In genomic region chr7:121395494-121395960, GRCh38 we compare ENCODE assay signal across 8 cellular contexts. TPM values are rescaled to one million over a fixed set of nuclear protein-coding genes. Genes with fewer than 3 reads are reported as not detected.
DNase-seq lines count a peak whose midpoint lies in the region; ATAC-seq and TF ChIP-seq lines count a peak whose summit lies in the region.

No MANE protein-coding gene starts in this region.

- peak; percentile 65 for DNase-seq in NCI-H1105 treated with DMSO at 0.1 percent for 48 hours (lab: John Stamatoyannopoulos, UW)
- DNase-seq in NCI-H1105 (lab: John Stamatoyannopoulos, UW), result no peak
- DNase-seq in MG63, result peak; percentile 43
- DNase-seq in activated CD8-positive, alpha-beta T cell treated with anti-CD3 and anti-CD28 coated beads for 36 hours, result peak; percentile 69
- DNase-seq in neural crest cell (ENCODE audit: low read depth, low spot score), result no peak

- peak; percentile 60 for ATAC-seq in activated CD8-positive, alpha-beta T cell treated with anti-CD3 and anti-CD28 coated beads for 36 hours
- ATAC-seq in esophagus mucosa, result peak; percentile 46

- H3K9me3 ChIP-seq in HEK293 (ENCODE audit: control insufficient read depth, insufficient read depth, low read depth, low read length), result no peaks in the 10 kb centered on the region
- no peaks in the 10 kb centered on the region for H3K9me3 ChIP-seq in MG63
- no peaks in the 10 kb centered on the region for H3K9me3 ChIP-seq in thymus (ENCODE audit: control insufficient read depth)

- WGBS in thymus, result 3% methylated on average over 30 of the region's 30 CpGs

- H3K27me3 ChIP-seq in MG63, result no peaks in the 10 kb centered on the region
- H3K27me3 ChIP-seq in thymus (ENCODE audit: control insufficient read depth, insufficient read depth), result no peaks in the 10 kb centered on the region

- H3K36me3 Mint-ChIP-seq in activated CD8-positive, alpha-beta T cell treated with anti-CD3 and anti-CD28 coated beads for 36 hours (ENCODE audit: low read depth), result peaks cover 24% of the 10 kb centered on the region
- peaks cover 12% of the 10 kb centered on the region for H3K36me3 Mint-ChIP-seq in neural crest cell (ENCODE audit: low read depth)

- CTCF ChIA-PET in HEK293 (lab: Yijun Ruan, JAX), result interaction anchor here (0.6 to 4.2 kb wide), 16 partner anchors 9 to 597 kb away, joined by 3 to 29 read pairs (median 4); no protein-coding TSS in a partner anchor
- CTCF ChIA-PET in activated CD8-positive, alpha-beta T cell treated with anti-CD3 and anti-CD28 coated beads for 36 hours (lab: Charles Lee), result interaction anchor here (0.7 to 6.0 kb wide), 15 partner anchors 11 to 152 kb away, joined by 3 to 83 read pairs (median 10); no protein-coding TSS in a partner anchor

- intact Hi-C loops in activated CD8-positive, alpha-beta T cell treated with anti-CD3 and anti-CD28 coated beads for 36 hours (cut with micrococcal nuclease), result no loop called here

- H3K27me3 Mint-ChIP-seq in activated CD8-positive, alpha-beta T cell treated with anti-CD3 and anti-CD28 coated beads for 36 hours, result no peaks in the 10 kb centered on the region
- no peaks in the 10 kb centered on the region for H3K27me3 Mint-ChIP-seq in neural crest cell (ENCODE audit: low read depth)

- H3K9me3 Mint-ChIP-seq in activated CD8-positive, alpha-beta T cell treated with anti-CD3 and anti-CD28 coated beads for 36 hours, result peaks cover 2% of the 10 kb centered on the region
- peaks cover 8% of the 10 kb centered on the region for H3K9me3 Mint-ChIP-seq in neural crest cell

- H3K4me3 ChIP-seq in HEK293 (ENCODE audit: low read depth, low read length) (peak overlapping the region; percentile 83), MG63 (peak overlapping the region; percentile 72), thymus (ENCODE audit: low read length) (peak overlapping the region; percentile 63)

- POLR2A ChIA-PET in HEK293 (lab: Yijun Ruan, JAX), result interaction anchor here (0.6 to 2.3 kb wide), 10 partner anchors 9 to 479 kb away, joined by 3 to 15 read pairs (median 5); no protein-coding TSS in a partner anchor
- POLR2A ChIA-PET in activated CD8-positive, alpha-beta T cell treated with anti-CD3 and anti-CD28 coated beads for 36 hours (lab: Charles Lee), result interaction anchor here (0.6 to 2.9 kb wide), 12 partner anchors 9 to 150 kb away, joined by 3 to 13 read pairs (median 3); no protein-coding TSS in a partner anchor

- H3K4me1 Mint-ChIP-seq in activated CD8-positive, alpha-beta T cell treated with anti-CD3 and anti-CD28 coated beads for 36 hours (ENCODE audit: low read depth), result peaks cover 43% of the 10 kb centered on the region
- H3K4me1 Mint-ChIP-seq in neural crest cell, result peaks cover 43% of the 10 kb centered on the region

- TF ChIP-seq CTCF in HEK293 (tag by site-specific recombination; IDR thresholded peaks at IDR 0.05), result no peak
- no peak for TF ChIP-seq CTCF in activated CD8-positive, alpha-beta T cell treated with anti-CD3 and anti-CD28 coated beads for 36 hours (IDR thresholded peaks at IDR 0.05)
- TF ChIP-seq CTCF in neural crest cell (conservative IDR thresholded peaks at IDR 0.05), result no peak

- H3K36me3 ChIP-seq in HEK293 (ENCODE audit: control insufficient read depth in 2 of 2, insufficient read depth in 1 of 2, low read length in 2 of 2) (peaks cover 0 to 4% of the 10 kb centered on the region in 2 experiments; a peak in 1 of 3 replicates), MG63 (peaks cover 17% of the 10 kb centered on the region), thymus (ENCODE audit: control insufficient read depth, insufficient read depth) (no peaks in the 10 kb centered on the region)

- peak overlapping the region; percentile 77 for H3K27ac Mint-ChIP-seq in activated CD8-positive, alpha-beta T cell treated with anti-CD3 and anti-CD28 coated beads for 36 hours
- no peak overlapping the region for H3K27ac Mint-ChIP-seq in neural crest cell (ENCODE audit: unreplicated experiment)

- H3K27ac ChIP-seq in HEK293 (ENCODE audit: extremely low read depth, low read depth, low read length) (peak overlapping the region; percentile 73), thymus (ENCODE audit: low read depth) (no peak overlapping the region)

- H3K4me1 ChIP-seq in HEK293 (ENCODE audit: control insufficient read depth, insufficient read depth, low read length) (no peaks in the 10 kb centered on the region), thymus (ENCODE audit: control insufficient read depth, insufficient read depth, low read length) (peaks cover 5% of the 10 kb centered on the region)

- peak overlapping the region; percentile 76 for H3K4me3 Mint-ChIP-seq in activated CD8-positive, alpha-beta T cell treated with anti-CD3 and anti-CD28 coated beads for 36 hours
- H3K4me3 Mint-ChIP-seq in neural crest cell, result peak overlapping the region; percentile 95

TF ChIP-seq in HEK293, 187 proteins besides CTCF, POLR2A, EP300 and RAD21 (continues in another document):
- TF ChIP-seq, protein P1, sequence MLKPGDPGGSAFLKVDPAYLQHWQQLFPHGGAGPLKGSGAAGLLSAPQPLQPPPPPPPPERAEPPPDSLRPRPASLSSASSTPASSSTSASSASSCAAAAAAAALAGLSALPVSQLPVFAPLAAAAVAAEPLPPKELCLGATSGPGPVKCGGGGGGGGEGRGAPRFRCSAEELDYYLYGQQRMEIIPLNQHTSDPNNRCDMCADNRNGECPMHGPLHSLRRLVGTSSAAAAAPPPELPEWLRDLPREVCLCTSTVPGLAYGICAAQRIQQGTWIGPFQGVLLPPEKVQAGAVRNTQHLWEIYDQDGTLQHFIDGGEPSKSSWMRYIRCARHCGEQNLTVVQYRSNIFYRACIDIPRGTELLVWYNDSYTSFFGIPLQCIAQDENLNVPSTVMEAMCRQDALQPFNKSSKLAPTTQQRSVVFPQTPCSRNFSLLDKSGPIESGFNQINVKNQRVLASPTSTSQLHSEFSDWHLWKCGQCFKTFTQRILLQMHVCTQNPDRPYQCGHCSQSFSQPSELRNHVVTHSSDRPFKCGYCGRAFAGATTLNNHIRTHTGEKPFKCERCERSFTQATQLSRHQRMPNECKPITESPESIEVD (tag by site-specific recombination; IDR thresholded peaks at IDR 0.05), result peak; percentile 71
- TF ChIP-seq ZFP41 (tag by site-specific recombination; IDR thresholded peaks at IDR 0.05; ENCODE audit: borderline replicate concordance), result no peak
- TF ChIP-seq ZNF664 (tag by site-specific recombination; IDR thresholded peaks at IDR 0.05), result no peak
- TF ChIP-seq ZXDB (tag by site-specific recombination; IDR thresholded peaks at IDR 0.05), result peak; percentile 43
- no peak for TF ChIP-seq ZNF560 (tag by site-specific recombination; IDR thresholded peaks at IDR 0.05; ENCODE audit: borderline replicate concordance)
- no peak for TF ChIP-seq ZNF114 (tag by site-specific recombination; IDR thresholded peaks at IDR 0.05)
- TF ChIP-seq GFI1B (tag by site-specific recombination; IDR thresholded peaks at IDR 0.05), result peak; percentile 34; the same call in 1 of the 2 replicates
- peak; percentile 34; the same call in 1 of the 2 replicates for TF ChIP-seq ZNF561 (tag by site-specific recombination; IDR thresholded peaks at IDR 0.05; ENCODE audit: borderline replicate concordance)
- TF ChIP-seq, protein P2, sequence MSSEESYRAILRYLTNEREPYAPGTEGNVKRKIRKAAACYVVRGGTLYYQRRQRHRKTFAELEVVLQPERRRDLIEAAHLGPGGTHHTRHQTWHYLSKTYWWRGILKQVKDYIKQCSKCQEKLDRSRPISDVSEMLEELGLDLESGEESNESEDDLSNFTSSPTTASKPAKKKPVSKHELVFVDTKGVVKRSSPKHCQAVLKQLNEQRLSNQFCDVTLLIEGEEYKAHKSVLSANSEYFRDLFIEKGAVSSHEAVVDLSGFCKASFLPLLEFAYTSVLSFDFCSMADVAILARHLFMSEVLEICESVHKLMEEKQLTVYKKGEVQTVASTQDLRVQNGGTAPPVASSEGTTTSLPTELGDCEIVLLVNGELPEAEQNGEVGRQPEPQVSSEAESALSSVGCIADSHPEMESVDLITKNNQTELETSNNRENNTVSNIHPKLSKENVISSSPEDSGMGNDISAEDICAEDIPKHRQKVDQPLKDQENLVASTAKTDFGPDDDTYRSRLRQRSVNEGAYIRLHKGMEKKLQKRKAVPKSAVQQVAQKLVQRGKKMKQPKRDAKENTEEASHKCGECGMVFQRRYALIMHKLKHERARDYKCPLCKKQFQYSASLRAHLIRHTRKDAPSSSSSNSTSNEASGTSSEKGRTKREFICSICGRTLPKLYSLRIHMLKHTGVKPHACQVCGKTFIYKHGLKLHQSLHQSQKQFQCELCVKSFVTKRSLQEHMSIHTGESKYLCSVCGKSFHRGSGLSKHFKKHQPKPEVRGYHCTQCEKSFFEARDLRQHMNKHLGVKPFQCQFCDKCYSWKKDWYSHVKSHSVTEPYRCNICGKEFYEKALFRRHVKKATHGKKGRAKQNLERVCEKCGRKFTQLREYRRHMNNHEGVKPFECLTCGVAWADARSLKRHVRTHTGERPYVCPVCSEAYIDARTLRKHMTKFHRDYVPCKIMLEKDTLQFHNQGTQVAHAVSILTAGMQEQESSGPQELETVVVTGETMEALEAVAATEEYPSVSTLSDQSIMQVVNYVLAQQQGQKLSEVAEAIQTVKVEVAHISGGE (tag by site-specific recombination; conservative IDR thresholded peaks at IDR 0.05; ENCODE audit: low read depth), result peak; percentile 77
- no peak for TF ChIP-seq ZFP37 (tag by site-specific recombination; IDR thresholded peaks at IDR 0.05)
- TF ChIP-seq, protein P3, sequence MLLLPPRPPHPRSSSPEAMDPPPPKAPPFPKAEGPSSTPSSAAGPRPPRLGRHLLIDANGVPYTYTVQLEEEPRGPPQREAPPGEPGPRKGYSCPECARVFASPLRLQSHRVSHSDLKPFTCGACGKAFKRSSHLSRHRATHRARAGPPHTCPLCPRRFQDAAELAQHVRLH (tag by site-specific recombination; IDR thresholded peaks at IDR 0.05), result peak; percentile 63; the same call in 1 of the 2 replicates
- no peak for TF ChIP-seq ZNF266 (tag by site-specific recombination; IDR thresholded peaks at IDR 0.05; ENCODE audit: low read depth)
- no peak for TF ChIP-seq ZNF701 (tag by site-specific recombination; IDR thresholded peaks at IDR 0.05)
- TF ChIP-seq ZNF132 (tag by site-specific recombination; IDR thresholded peaks at IDR 0.05; ENCODE audit: borderline replicate concordance), result no peak
- peak; percentile 67 for TF ChIP-seq OSR2 (tag by site-specific recombination; IDR thresholded peaks at IDR 0.05)

RNA-seq across cellular contexts. Expression of gene FAM3C, which starts 0.6 kb away (rescaled TPM):
- total RNA-seq in MG63 (2014; rRNA removed; shearing (Covaris generic); ENCODE audit: low replicate concordance), result 28.8 and 39.5 TPM in 2 replicates
- 10 to 100 TPM; 18.6 to 19.1 TPM for total RNA-seq in activated CD8-positive, alpha-beta T cell treated with anti-CD3 and anti-CD28 coated beads for 36 hours
- 36.7 TPM for total RNA-seq in esophagus mucosa
- 47.5 and 49.1 TPM in 2 replicates for total RNA-seq in neural crest cell
- polyA plus RNA-seq in thymus, result 35.1 TPM

Comparison
In these comparisons a context has a peak if more than half of its experiments do, and no peak if none do; other contexts are left out.
1. DNase-seq: peak in NCI-H1105 treated with DMSO at 0.1 percent for 48 hours (single experiment), MG63 (single experiment) and activated CD8-positive, alpha-beta T cell treated with anti-CD3 and anti-CD28 coated beads for 36 hours (single experiment); none in NCI-H1105 (single experiment) and neural crest cell (single experiment).
2. Peak in every context shown above with its lines, with median percentiles within 50 percentile points of each other: H3K4me3 ChIP-seq.